30 cellular contexts compared by ENCODE assay signal in the genomic region with DNA sequence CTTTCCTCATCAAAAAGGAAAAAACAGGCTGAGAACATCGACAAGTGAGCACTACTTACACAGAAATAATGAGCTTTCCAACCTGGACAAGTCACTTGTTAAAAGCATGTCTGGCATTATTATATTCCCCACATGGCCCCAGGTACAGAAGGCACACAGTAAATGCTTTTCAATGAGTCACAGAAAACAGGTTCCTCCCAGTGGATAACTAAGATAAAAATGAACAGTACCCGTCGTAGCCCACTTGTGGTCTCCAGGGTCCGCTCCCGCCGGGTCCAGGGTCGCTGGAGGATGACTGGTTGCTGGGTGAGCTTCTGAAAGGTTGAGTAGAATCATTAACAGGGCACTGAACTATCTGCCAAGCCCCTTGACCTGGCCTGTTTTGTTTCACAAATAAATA.
"Had no signal": no experiment of that assay in that cellular context is flagged by ENCODE, and none has a peak within 500 bp of the region (broad histone marks: within the 10 kb centered on the region; RNA-seq: fewer than 3 reads in every experiment).

No MANE protein-coding gene starts in this region.

- H3K36me3 ChIP-seq: adrenal gland, neural progenitor cell had no signal

- H3K4me3 ChIP-seq: adrenal gland, lower lobe of right lung, neural progenitor cell, sigmoid colon, spleen, testis, upper lobe of left lung had no signal

- H3K36me3 Mint-ChIP-seq: activated naive CD8-positive, alpha-beta T cell; naive thymus-derived CD8-positive, alpha-beta T cell had no signal

- H3K4me3 Mint-ChIP-seq: activated naive CD8-positive, alpha-beta T cell; activated T-cell treated with anti-CD3 and anti-CD28 coated beads, Interleukin-2, amount 50 U/mL, for 24 hours; activated T-helper 17 cell treated with anti-CD3 and anti-CD28 coated beads, Interleukin-2, amount 50 U/mL, for 72 hours; central memory CD8-positive, alpha-beta T cell; neural progenitor cell had no signal

- H3K4me1 ChIP-seq: lower lobe of right lung, spleen, testis, upper lobe of left lung had no signal

- H3K4me1 Mint-ChIP-seq: activated T-helper 17 cell treated with anti-CD3 and anti-CD28 coated beads, Interleukin-2, amount 50 U/mL, for 72 hours; central memory CD8-positive, alpha-beta T cell had no signal

- DNase-seq: activated CD4-positive, alpha-beta T cell treated with anti-CD3 and anti-CD28 coated beads for 1 hour; activated CD4-positive, alpha-beta T cell treated with anti-CD3 and anti-CD28 coated beads, Interleukin-2, amount 50 U/mL, for 4 hours; activated CD8-positive, alpha-beta memory T cell treated with anti-CD3 and anti-CD28 coated beads for 24 hours; activated CD8-positive, alpha-beta memory T cell treated with anti-CD3 and anti-CD28 coated beads, Interleukin-2, amount 50 U/mL, for 4 hours; activated naive CD4-positive, alpha-beta T cell; activated T-cell treated with anti-CD3 and anti-CD28 coated beads, Interleukin-2, amount 50 U/mL, for 24 hours; adrenal gland; effector memory CD4-positive, alpha-beta T cell; hippocampal formation; lower lobe of right lung; naive thymus-derived CD8-positive, alpha-beta T cell; posterior cingulate gyrus; retina; sigmoid colon; spleen; stimulated activated CD4-positive, alpha-beta T cell treated with anti-CD3 and anti-CD28 coated beads, Interleukin-4, amount 100 ng/mL, for 1 hour; stimulated activated naive CD4-positive, alpha-beta T cell; T-helper 1 cell; T-helper 9 cell; testis had no signal

- H3K9ac ChIP-seq: neural progenitor cell had no signal

- H3K9me3 Mint-ChIP-seq: activated T-cell treated with anti-CD3 and anti-CD28 coated beads, Interleukin-2, amount 50 U/mL, for 24 hours; activated T-helper 17 cell treated with anti-CD3 and anti-CD28 coated beads, Interleukin-2, amount 50 U/mL, for 72 hours; central memory CD8-positive, alpha-beta T cell; naive thymus-derived CD8-positive, alpha-beta T cell; neural progenitor cell had no signal

- H3K4me2 ChIP-seq: neural progenitor cell had no signal

- H3K27me3 ChIP-seq: adrenal gland, neural progenitor cell, sigmoid colon, spleen, testis, upper lobe of left lung had no signal

- ATAC-seq: activated T-helper 17 cell treated with anti-CD3 and anti-CD28 coated beads, Interleukin-2, amount 50 U/mL, for 72 hours; esophagus mucosa; left lobe of liver; lower lobe of right lung; naive thymus-derived CD8-positive, alpha-beta T cell had no signal

- H3K27ac ChIP-seq: adrenal gland, lower lobe of right lung, neural progenitor cell, sigmoid colon, spleen, testis, upper lobe of left lung had no signal

- H3K9me3 ChIP-seq: adrenal gland, lower lobe of right lung, sigmoid colon, spleen, testis, upper lobe of left lung had no signal

- H2AFZ ChIP-seq: neural progenitor cell had no signal

- FAIRE-seq: astrocyte, colon, frontal cortex had no signal

- H3K27ac Mint-ChIP-seq: activated naive CD8-positive, alpha-beta T cell; activated T-cell treated with anti-CD3 and anti-CD28 coated beads, Interleukin-2, amount 50 U/mL, for 24 hours; activated T-helper 17 cell treated with anti-CD3 and anti-CD28 coated beads, Interleukin-2, amount 50 U/mL, for 72 hours; naive thymus-derived CD8-positive, alpha-beta T cell; neural progenitor cell had no signal

- H3K27me3 Mint-ChIP-seq: activated naive CD8-positive, alpha-beta T cell; activated T-cell treated with anti-CD3 and anti-CD28 coated beads, Interleukin-2, amount 50 U/mL, for 24 hours; activated T-helper 17 cell treated with anti-CD3 and anti-CD28 coated beads, Interleukin-2, amount 50 U/mL, for 72 hours; central memory CD8-positive, alpha-beta T cell had no signal
